In the genomic region with DNA sequence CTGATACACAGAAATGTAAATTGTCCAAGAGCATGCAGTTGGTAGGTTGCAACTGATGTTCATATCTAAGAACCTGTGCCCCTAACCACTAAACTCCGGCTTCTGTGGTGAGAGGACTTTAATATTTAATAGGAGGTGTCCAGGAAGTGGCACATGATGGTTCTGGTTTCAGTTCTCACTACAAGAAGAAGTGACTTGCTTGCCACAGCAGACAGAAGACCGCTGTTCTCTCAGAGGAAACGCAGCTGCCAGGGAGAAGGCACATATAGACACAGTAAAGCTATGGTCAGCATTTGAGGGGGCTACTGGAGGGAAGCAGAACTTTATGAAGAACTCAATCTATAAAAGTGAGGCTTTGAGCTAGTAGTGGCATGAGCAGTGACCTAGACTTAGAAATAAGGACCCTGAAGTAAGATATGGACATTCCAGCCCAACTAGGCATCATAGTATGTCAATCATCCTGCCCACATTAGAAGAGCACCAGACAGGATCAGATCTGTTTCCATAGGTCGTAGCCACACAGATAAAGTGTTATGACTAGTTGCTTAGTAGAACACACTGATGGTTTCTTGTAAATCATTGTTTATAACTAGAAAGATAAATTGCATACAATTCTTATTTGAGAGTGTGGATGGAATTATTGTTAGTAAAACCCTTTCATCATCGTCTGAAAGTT, we compare ENCODE assay signal across 9 cellular contexts. TPM values are rescaled to one million over a fixed set of nuclear protein-coding genes. Genes with fewer than 3 reads are reported as not detected.
DNase-seq lines count a peak whose midpoint lies in the region; ATAC-seq and TF ChIP-seq lines count a peak whose summit lies in the region.
"Had no signal": no experiment of that assay in that cellular context is flagged by ENCODE, and none has a peak within 500 bp of the region (broad histone marks: within the 10 kb centered on the region; RNA-seq: fewer than 3 reads in every experiment).

No MANE protein-coding gene starts in this region.

- H3K27me3 Mint-ChIP-seq in stimulated activated naive CD8-positive, alpha-beta T cell treated with anti-CD3 and anti-CD28 coated beads, Interleukin-15, amount 100 ng/mL, for 72 hours = peaks cover 43% of the 10 kb centered on the region
- H3K27me3 Mint-ChIP-seq in neural progenitor cell (ENCODE audit: insufficient read depth, low read depth) = peaks cover 2% of the 10 kb centered on the region

- no peak overlapping the region for H3K4me3 ChIP-seq in neural progenitor cell

- no peaks in the 10 kb centered on the region for H3K4me1 ChIP-seq in neural progenitor cell

- TF ChIP-seq CTCF in neural progenitor cell (IDR thresholded peaks at IDR 0.05) = no peak

- no peak overlapping the region for H3K4me3 Mint-ChIP-seq in stimulated activated naive CD8-positive, alpha-beta T cell treated with anti-CD3 and anti-CD28 coated beads, Interleukin-15, amount 100 ng/mL, for 72 hours
- H3K4me3 Mint-ChIP-seq in neural progenitor cell = no peak overlapping the region

- H3K9me3 ChIP-seq in neural progenitor cell (ENCODE audit: low read depth) = no peaks in the 10 kb centered on the region

- no peaks in the 10 kb centered on the region for H3K9me3 Mint-ChIP-seq in stimulated activated naive CD8-positive, alpha-beta T cell treated with anti-CD3 and anti-CD28 coated beads, Interleukin-15, amount 100 ng/mL, for 72 hours
- H3K9me3 Mint-ChIP-seq in neural progenitor cell = no peaks in the 10 kb centered on the region

- no peaks in the 10 kb centered on the region for H3K36me3 ChIP-seq in neural progenitor cell

- H3K27me3 ChIP-seq in neural progenitor cell = no peaks in the 10 kb centered on the region

- H3K4me1 Mint-ChIP-seq in stimulated activated naive CD8-positive, alpha-beta T cell treated with anti-CD3 and anti-CD28 coated beads, Interleukin-15, amount 100 ng/mL, for 72 hours = peaks cover 5% of the 10 kb centered on the region
- no peaks in the 10 kb centered on the region for H3K4me1 Mint-ChIP-seq in neural progenitor cell

- no peak overlapping the region for H3K27ac ChIP-seq in neural progenitor cell

- H3K4me2 ChIP-seq in neural progenitor cell = no peak overlapping the region

- no peaks in the 10 kb centered on the region for H3F3A ChIP-seq in neural progenitor cell (ENCODE audit: low read depth)

- DNase-seq in stimulated activated naive CD8-positive, alpha-beta T cell treated with anti-CD3 and anti-CD28 coated beads, Interleukin-15, amount 100 ng/mL, for 72 hours = no peak
- no peak for DNase-seq in stimulated activated naive CD8-positive, alpha-beta T cell treated with anti-CD3 and anti-CD28 coated beads, Interleukin-15, Interleukin-2, amounts not matched to agents 100 U/mL and 50 U/mL, for 24 hours
- DNase-seq in UCSD-AML1 (lab: John Stamatoyannopoulos, UW; ENCODE audit: unreplicated experiment) = peak; percentile 19
- no peak for DNase-seq in NCI-H526 treated with DMSO at 0.1 percent for 48 hours (lab: John Stamatoyannopoulos, UW)
- DNase-seq in neural progenitor cell (ENCODE audit: low spot score) = no peak
- DNase-seq in DMS 273 treated with DMSO at 0.1 percent for 48 hours (lab: John Stamatoyannopoulos, UW) = no peak
- DNase-seq in SK-N-DZ (ENCODE audit: low spot score) = no peak
- DNase-seq: stimulated activated CD4-positive, alpha-beta T cell treated with anti-CD3 and anti-CD28 coated beads, Interleukin-1b, Interleukin-23, amount 100 ng/mL, for 48 hours had no signal

- no peaks in the 10 kb centered on the region for H3K36me3 Mint-ChIP-seq in neural progenitor cell

- no peaks in the 10 kb centered on the region for H3K79me2 ChIP-seq in neural progenitor cell (ENCODE audit: low read depth)

- peak; percentile 58 for ATAC-seq in stimulated activated naive CD8-positive, alpha-beta T cell treated with anti-CD3 and anti-CD28 coated beads, Interleukin-15, amount 100 ng/mL, for 72 hours
- ATAC-seq in stimulated activated naive CD8-positive, alpha-beta T cell treated with anti-CD3 and anti-CD28 coated beads, Interleukin-15, Interleukin-2, amounts not matched to agents 100 U/mL and 50 U/mL, for 24 hours = no peak
- ATAC-seq in HG03175 (IDR thresholded peaks at IDR 0.05; ENCODE audit: unreplicated experiment) = peak; percentile 98

- H4K20me1 ChIP-seq in neural progenitor cell (ENCODE audit: low read depth) = no peaks in the 10 kb centered on the region

- H3K9ac ChIP-seq in neural progenitor cell = no peak overlapping the region

- H3K27ac Mint-ChIP-seq in stimulated activated naive CD8-positive, alpha-beta T cell treated with anti-CD3 and anti-CD28 coated beads, Interleukin-15, amount 100 ng/mL, for 72 hours = no peak overlapping the region
- H3K27ac Mint-ChIP-seq in neural progenitor cell = no peak overlapping the region

- H2AFZ ChIP-seq in neural progenitor cell (replicated peaks) = no peak overlapping the region

RNA-seq across cellular contexts. Expression of gene DAB2, which starts 36.4 kb away (rescaled TPM):
- total RNA-seq in neural progenitor cell (ENCODE audit: low replicate concordance) = 9.9 and 10.3 TPM in 2 replicates
- not detected in 2 replicates for polyA plus RNA-seq in SK-N-DZ (2014; cell fraction: cytosol; rRNA removed)
- polyA plus RNA-seq in SK-N-DZ (2014; cell fraction: nucleus; rRNA removed) = not detected in 2 replicates
